13 cellular contexts compared by ENCODE assay signal in genomic region chr5:157828031-157828948, GRCh38. TPM values are rescaled to one million over a fixed set of nuclear protein-coding genes. Genes with fewer than 3 reads are reported as not detected.
DNase-seq lines count a peak whose midpoint lies in the region; ATAC-seq and TF ChIP-seq lines count a peak whose summit lies in the region.
"Had no signal": no experiment of that assay in that cellular context is flagged by ENCODE, and none has a peak within 500 bp of the region (broad histone marks: within the 10 kb centered on the region; RNA-seq: fewer than 3 reads in every experiment).

No MANE protein-coding gene starts in this region.

- H3K4me3 Mint-ChIP-seq in activated naive CD4-positive, alpha-beta T cell treated with anti-CD3 and anti-CD28 coated beads for 36 hours, result no peak overlapping the region
- no peak overlapping the region for H3K4me3 Mint-ChIP-seq in activated T-helper 17 cell treated with anti-CD3 and anti-CD28 coated beads, Interleukin-2, amount 50 U/mL, for 72 hours
- H3K4me3 Mint-ChIP-seq: stimulated activated effector memory CD8-positive, alpha-beta T cell treated with anti-CD3 and anti-CD28 coated beads, Interleukin-12 subunit alpha, Interleukin-12 subunit beta, amount 100 ng/mL, for 72 hours; T-cell had no signal

- no peaks in the 10 kb centered on the region for H3K27me3 Mint-ChIP-seq in activated naive CD4-positive, alpha-beta T cell treated with anti-CD3 and anti-CD28 coated beads for 36 hours (ENCODE audit: low read depth)
- no peaks in the 10 kb centered on the region for H3K27me3 Mint-ChIP-seq in activated T-helper 17 cell treated with anti-CD3 and anti-CD28 coated beads, Interleukin-2, amount 50 U/mL, for 72 hours
- H3K27me3 Mint-ChIP-seq: T-cell had no signal

- CTCF ChIA-PET in activated naive CD4-positive, alpha-beta T cell treated with anti-CD3 and anti-CD28 coated beads for 36 hours (lab: Charles Lee), result interaction anchor here (0.5 to 2.2 kb wide), 4 partner anchors 11 to 121 kb away, joined by 3 to 13 read pairs (median 4); no protein-coding TSS in a partner anchor

- no peak for DNase-seq in activated naive CD4-positive, alpha-beta T cell treated with anti-CD3 and anti-CD28 coated beads for 36 hours
- DNase-seq in activated naive CD4-positive, alpha-beta T cell treated with Interleukin-2 at 50 U/mL for 16 hours, result no peak
- DNase-seq in right atrium auricular region (ENCODE audit: low spot score) (no peak), hypothalamus (lab: John Stamatoyannopoulos, UW) (no peak)
- DNase-seq: GOT3, kidney glomerular epithelial cell, T-cell had no signal

- H3K27ac ChIP-seq in right atrium auricular region (peak overlapping the region; percentile 5 to 11), stomach smooth muscle (ENCODE audit: low read length) (peak overlapping the region; percentile 78)

- no peak for TF ChIP-seq CTCF in right atrium auricular region (IDR thresholded peaks at IDR 0.05)

- H3K27ac Mint-ChIP-seq in activated naive CD4-positive, alpha-beta T cell treated with anti-CD3 and anti-CD28 coated beads for 36 hours, result peak overlapping the region; percentile 0
- H3K27ac Mint-ChIP-seq in activated T-helper 17 cell treated with anti-CD3 and anti-CD28 coated beads, Interleukin-2, amount 50 U/mL, for 72 hours, result peak overlapping the region; percentile 3
- H3K27ac Mint-ChIP-seq: stimulated activated effector memory CD8-positive, alpha-beta T cell treated with anti-CD3 and anti-CD28 coated beads, Interleukin-12 subunit alpha, Interleukin-12 subunit beta, amount 100 ng/mL, for 72 hours had no signal

- H3K4me1 ChIP-seq in right atrium auricular region, result peaks cover 0 to 42% of the 10 kb centered on the region in 2 donors
- peaks cover 9% of the 10 kb centered on the region for H3K4me1 ChIP-seq in stomach smooth muscle (ENCODE audit: control insufficient read depth, insufficient read depth, low read length)

- H3K36me3 Mint-ChIP-seq in activated naive CD4-positive, alpha-beta T cell treated with anti-CD3 and anti-CD28 coated beads for 36 hours (ENCODE audit: low read depth), result no peaks in the 10 kb centered on the region
- H3K36me3 Mint-ChIP-seq in activated T-helper 17 cell treated with anti-CD3 and anti-CD28 coated beads, Interleukin-2, amount 50 U/mL, for 72 hours (ENCODE audit: low read depth), result peaks cover 10% of the 10 kb centered on the region

- no peak for ATAC-seq in activated T-helper 17 cell treated with anti-CD3 and anti-CD28 coated beads, Interleukin-2, amount 50 U/mL, for 72 hours (replicated peaks)
- ATAC-seq in HG02763 (IDR thresholded peaks at IDR 0.05; ENCODE audit: unreplicated experiment), result no peak
- no peak for ATAC-seq in HG03571 (IDR thresholded peaks at IDR 0.05; ENCODE audit: unreplicated experiment)
- ATAC-seq: stimulated activated effector memory CD8-positive, alpha-beta T cell treated with anti-CD3 and anti-CD28 coated beads, Interleukin-12 subunit alpha, Interleukin-12 subunit beta, amount 100 ng/mL, for 72 hours had no signal

- H3K36me3 ChIP-seq in right atrium auricular region (no peaks in the 10 kb centered on the region), stomach smooth muscle (ENCODE audit: control insufficient read depth in 2 of 2, insufficient read depth in 2 of 2, low read length in 2 of 2) (no peaks in the 10 kb centered on the region)

- no peaks in the 10 kb centered on the region for H3K27me3 ChIP-seq in right atrium auricular region
- no peaks in the 10 kb centered on the region for H3K27me3 ChIP-seq in stomach smooth muscle (ENCODE audit: control insufficient read depth in 1 of 2, insufficient read depth in 2 of 2, low read length in 2 of 2)

- peak overlapping the region; percentile 47 to 58 for H3K9ac ChIP-seq in stomach smooth muscle (ENCODE audit: low read length in 2 of 2)

- peaks cover 32% of the 10 kb centered on the region for H3K4me1 Mint-ChIP-seq in activated naive CD4-positive, alpha-beta T cell treated with anti-CD3 and anti-CD28 coated beads for 36 hours (ENCODE audit: low read depth)
- peaks cover 15% of the 10 kb centered on the region for H3K4me1 Mint-ChIP-seq in activated T-helper 17 cell treated with anti-CD3 and anti-CD28 coated beads, Interleukin-2, amount 50 U/mL, for 72 hours

- no peaks in the 10 kb centered on the region for H3K9me3 ChIP-seq in right atrium auricular region
- no peaks in the 10 kb centered on the region for H3K9me3 ChIP-seq in stomach smooth muscle (ENCODE audit: control insufficient read depth in 2 of 2, low read length in 2 of 2)

- H3K4me3 ChIP-seq in right atrium auricular region (no peak overlapping the region), stomach smooth muscle (ENCODE audit: low read length in 2 of 2) (peak overlapping the region in 1 of 2 donors; percentile 26)
- H3K4me3 ChIP-seq: skin epidermis had no signal

- no peaks in the 10 kb centered on the region for H3K9me3 Mint-ChIP-seq in activated naive CD4-positive, alpha-beta T cell treated with anti-CD3 and anti-CD28 coated beads for 36 hours
- no peaks in the 10 kb centered on the region for H3K9me3 Mint-ChIP-seq in activated T-helper 17 cell treated with anti-CD3 and anti-CD28 coated beads, Interleukin-2, amount 50 U/mL, for 72 hours
- H3K9me3 Mint-ChIP-seq: stimulated activated effector memory CD8-positive, alpha-beta T cell treated with anti-CD3 and anti-CD28 coated beads, Interleukin-12 subunit alpha, Interleukin-12 subunit beta, amount 100 ng/mL, for 72 hours; T-cell had no signal

- intact Hi-C loops in activated naive CD4-positive, alpha-beta T cell treated with anti-CD3 and anti-CD28 coated beads for 36 hours (cut with micrococcal nuclease), result no loop called here

RNA-seq across cellular contexts. Expression of gene CLINT1, which starts 30.7 kb away (rescaled TPM):
- total RNA-seq in activated naive CD4-positive, alpha-beta T cell treated with anti-CD3 and anti-CD28 coated beads for 36 hours, result 10 to 100 TPM; 31.0 to 32.7 TPM
- total RNA-seq in activated T-helper 17 cell treated with anti-CD3 and anti-CD28 coated beads, Interleukin-2, amount 50 U/mL, for 72 hours, result 10 to 100 TPM; 42.1 to 60.7 TPM
- 10 to 100 TPM; 76.3 to 83.6 TPM for total RNA-seq in right atrium auricular region
